30 cellular contexts compared by ENCODE assay signal in the genomic region with DNA sequence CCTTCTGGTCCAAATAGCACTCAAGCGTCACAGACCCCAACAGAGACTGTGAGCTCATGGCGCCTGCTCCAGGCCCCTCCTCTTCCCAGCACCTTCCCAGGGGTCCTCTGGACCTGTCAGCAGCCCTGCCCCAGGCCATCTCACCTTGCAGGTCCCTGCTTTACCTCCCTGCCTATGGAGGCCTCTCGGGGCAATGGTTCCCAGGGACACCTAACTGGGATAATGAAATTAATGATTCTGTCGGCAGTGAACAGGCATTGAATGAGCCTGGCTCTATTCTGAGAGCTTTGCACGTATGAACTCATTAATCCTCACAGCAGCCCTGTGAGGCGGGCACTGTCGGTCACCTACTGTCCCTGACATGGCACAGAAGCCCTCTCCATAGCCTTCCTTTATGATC. TPM values are rescaled to one million over a fixed set of nuclear protein-coding genes. Genes with fewer than 3 reads are reported as not detected.
"Had no signal": no experiment of that assay in that cellular context is flagged by ENCODE, and none has a peak within 500 bp of the region (broad histone marks: within the 10 kb centered on the region; RNA-seq: fewer than 3 reads in every experiment).

No MANE protein-coding gene starts in this region.

- DNase-seq: activated CD4-positive, alpha-beta memory T cell treated with anti-CD3 and anti-CD28 coated beads for 36 hours; activated CD4-positive, alpha-beta T cell treated with anti-CD3 and anti-CD28 coated beads for 48 hours; activated CD8-positive, alpha-beta memory T cell treated with anti-CD3 and anti-CD28 coated beads, Interleukin-2, amount 50 U/mL, for 4 hours; activated gamma-delta T cell treated with Interleukin-2 at 50 U/mL for 16 hours; activated naive CD8-positive, alpha-beta T cell treated with anti-CD3 and anti-CD28 coated beads, Interleukin-2, amount 50 U/mL, for 24 hours; activated T-cell treated with anti-CD3 and anti-CD28 coated beads, Interleukin-2, amount 50 U/mL, for 1 hour; effector CD8-positive, alpha-beta T cell; immature natural killer cell; kidney glomerular epithelial cell; naive B cell; nephron progenitor cell; retina; stimulated activated CD4-positive, alpha-beta T cell treated with anti-CD3 and anti-CD28 coated beads, Interleukin-15, amount 100 ng/mL, for 24 hours; stimulated activated CD4-positive, alpha-beta T cell treated with anti-CD3 and anti-CD28 coated beads, Interleukin-2, amount 100 ng/mL, for 24 hours; stimulated activated naive B cell treated with anti-CD40 and anti-IgM and Interleukin-4, amounts not matched to agents 10 μg/mL and 1 μg/mL and 100 μg/mL, for 72 hours; T-helper 17 cell; T1000; WERI-Rb-1 had no signal

- H3K4me1 ChIP-seq: prostate gland had no signal

- H3K4me3 ChIP-seq: ovary, prostate gland, smooth muscle cell, thoracic aorta had no signal

- ATAC-seq: activated CD4-positive, CD25-positive, alpha-beta regulatory T cell treated with anti-CD3 and anti-CD28 coated beads, Interleukin-2, amount 50 U/mL, for 24 hours; activated naive CD8-positive, alpha-beta T cell treated with anti-CD3 and anti-CD28 coated beads, Interleukin-2, amount 50 U/mL, for 24 hours; left lobe of liver; SK-N-SH treated with all-trans-retinoic acid at 6 μM for 48 hours; stimulated activated naive B cell treated with anti-CD40 and anti-IgM and Interleukin-4, amounts not matched to agents 10 μg/mL and 1 μg/mL and 100 μg/mL, for 72 hours; T-helper 17 cell had no signal

- H3K36me3 ChIP-seq: ovary, prostate gland, thoracic aorta, WERI-Rb-1 had no signal

- H3K9me3 ChIP-seq: ovary, prostate gland, thoracic aorta had no signal

- H3K27ac ChIP-seq: epithelial cell of prostate, ovary, prostate gland, thoracic aorta, WERI-Rb-1 had no signal

- H3K27me3 ChIP-seq: ovary had no signal

RNA-seq across cellular contexts. Expression of a gene that starts 22.9 kb away (rescaled TPM):
- total RNA-seq: activated CD4-positive, alpha-beta memory T cell treated with anti-CD3 and anti-CD28 coated beads for 36 hours; activated CD8-positive, alpha-beta memory T cell treated with anti-CD3 and anti-CD28 coated beads for 36 hours; activated T-helper 1 cell treated with anti-CD3 and anti-CD28 coated beads, Interleukin-12 subunit alpha, Interleukin-12 subunit beta, Interleukin-2, Interleukin-4 antibody, amounts not matched to agents 30 ng/mL and 10 ng/mL and 1 ng/mL, durations not matched to agents 14 hours and 24 hours and 36 hours; bronchial epithelial cell; lung microvascular endothelial cell; smooth muscle cell; T-helper 17 cell had no signal
- polyA plus RNA-seq: immature natural killer cell, smooth muscle cell had no signal
